In genomic region chr9:7293091-7293490, GRCh38 we compare ENCODE assay signal across 14 cellular contexts.
"Had no signal": no experiment of that assay in that cellular context is flagged by ENCODE, and none has a peak within 500 bp of the region (broad histone marks: within the 10 kb centered on the region; RNA-seq: fewer than 3 reads in every experiment).

No MANE protein-coding gene starts in this region.

- H3K27ac Mint-ChIP-seq: activated CD4-positive, alpha-beta memory T cell treated with anti-CD3 and anti-CD28 coated beads, Interleukin-2, amount 10 ng/mL, durations not matched to agents 7 days and 5 days; endodermal cell had no signal

- H3K9me3 Mint-ChIP-seq: naive thymus-derived CD8-positive, alpha-beta T cell had no signal

- H3K27ac ChIP-seq: adrenal gland, neutrophil, parathyroid adenoma, tibial artery, VCaP had no signal

- H3K4me3 ChIP-seq: adrenal gland, tibial artery had no signal

- H3K79me2 ChIP-seq: parathyroid adenoma had no signal

- H3K36me3 Mint-ChIP-seq: naive thymus-derived CD8-positive, alpha-beta T cell had no signal

- H3K9me3 ChIP-seq: adrenal gland, neutrophil, tibial artery had no signal

- H3K27me3 ChIP-seq: adrenal gland, neutrophil, tibial artery had no signal

- H3K4me1 ChIP-seq: adrenal gland, parathyroid adenoma, tibial artery had no signal

- H3K9ac ChIP-seq: parathyroid adenoma had no signal

- H2AFZ ChIP-seq: parathyroid adenoma had no signal

- DNase-seq: activated CD4-positive, alpha-beta memory T cell treated with anti-CD3 and anti-CD28 coated beads, Interleukin-2, amount 10 ng/mL, durations not matched to agents 7 days and 5 days; activated CD8-positive, alpha-beta memory T cell treated with anti-CD3 and anti-CD28 coated beads, Interleukin-2, amount 50 U/mL, for 4 hours; activated naive CD4-positive, alpha-beta T cell treated with Interleukin-2 at 50 U/mL for 16 hours; adrenal gland; endodermal cell; islet precursor cell; naive thymus-derived CD8-positive, alpha-beta T cell; stimulated activated CD4-positive, alpha-beta T cell treated with anti-CD3 and anti-CD28 coated beads, Interleukin-12 subunit alpha, Interleukin-12 subunit beta, amount 100 ng/mL, for 4 hours; stimulated activated CD4-positive, alpha-beta T cell treated with anti-CD3 and anti-CD28 coated beads, Interleukin-2, amount 100 ng/mL, for 24 hours; T-helper 9 cell; tibial artery had no signal

- H3K4me3 Mint-ChIP-seq: activated CD4-positive, alpha-beta memory T cell treated with anti-CD3 and anti-CD28 coated beads, Interleukin-2, amount 10 ng/mL, durations not matched to agents 7 days and 5 days; endodermal cell; naive thymus-derived CD8-positive, alpha-beta T cell had no signal

- H3K36me3 ChIP-seq: adrenal gland, neutrophil, tibial artery had no signal

- ATAC-seq: naive thymus-derived CD8-positive, alpha-beta T cell had no signal
